Comparison of ENCODE assay signal across 8 cellular contexts in genomic region chr9:129080608-129081387, GRCh38. TPM values are rescaled to one million over a fixed set of nuclear protein-coding genes. Genes with fewer than 3 reads are reported as not detected.
A peak's percentile ranks its signal among the peaks of the same experiment; 100 is the strongest.
DNase-seq lines count a peak whose midpoint lies in the region; ATAC-seq and TF ChIP-seq lines count a peak whose summit lies in the region.

Gene DOLPP1, plus strand, starts transcription at chr9:129081111. Its CDS starts 21 bp downstream, at chr9:129081132.

- peaks cover 18% of the 10 kb centered on the region for H3K79me2 ChIP-seq in fibroblast of lung (ENCODE audit: control insufficient read depth, insufficient read depth, low read length)

- peaks cover 6% of the 10 kb centered on the region for H3K4me1 ChIP-seq in fibroblast of lung (ENCODE audit: control insufficient read depth, extremely low read depth, insufficient read depth, low read length)
- peaks cover 19 to 20% of the 10 kb centered on the region in 2 donors for H3K4me1 ChIP-seq in naive thymus-derived CD4-positive, alpha-beta T cell (ENCODE audit: control insufficient read depth in 2 of 2, insufficient read depth in 2 of 2, low read length in 2 of 2)

- H3K4me3 ChIP-seq in LNCaP clone FGC (ENCODE audit: low read depth, low read length), result peak within 1 kb of the TSS; percentile 87
- H3K4me3 ChIP-seq in fibroblast of lung (replicated peaks in 1 of 4; ENCODE audit: control extremely low read depth in 1 of 4, insufficient read depth in 1 of 4, low read depth in 3 of 4, low read length in 4 of 4), result peak within 1 kb of the TSS; percentile 84 to 92 (median 84)
- H3K4me3 ChIP-seq in naive thymus-derived CD4-positive, alpha-beta T cell (ENCODE audit: low read length), result peak within 1 kb of the TSS; percentile 82

- H3K4me3 Mint-ChIP-seq in activated T-helper 17 cell treated with anti-CD3 and anti-CD28 coated beads, Interleukin-2, amount 50 U/mL, for 72 hours, result peak within 1 kb of the TSS; percentile 94
- peak within 1 kb of the TSS; percentile 88 to 94 (median 90) for H3K4me3 Mint-ChIP-seq in naive thymus-derived CD4-positive, alpha-beta T cell
- H3K4me3 Mint-ChIP-seq in stimulated activated naive B cell treated with anti-CD40 and anti-IgM and Interleukin-4, amounts not matched to agents 10 μg/mL and 1 μg/mL and 100 μg/mL, for 72 hours, result peak within 1 kb of the TSS; percentile 92 to 95

- POLR2A ChIA-PET in RWPE1 (lab: Yijun Ruan, JAX; ENCODE audit: low non-redundant PET), result interaction anchor here (0.6 to 1.6 kb wide), 6 partner anchors 11 to 22 kb away, joined by 3 to 7 read pairs (median 3); no protein-coding TSS in a partner anchor
- POLR2A ChIA-PET in naive thymus-derived CD4-positive, alpha-beta T cell (lab: Charles Lee), result interaction anchor here (0.6 to 1.8 kb wide), 14 partner anchors 8 to 528 kb away, joined by 3 to 8 read pairs (median 4); partner anchors contain the start of genes CRAT, MIGA2, PTPA and SH3GLB2

- DNase-seq in Daoy (ENCODE audit: low read depth), result peak; percentile 96
- peak; percentile 89 for DNase-seq in GOT3 (lab: John Stamatoyannopoulos, UW)
- peak; percentile 97 for DNase-seq in LNCaP clone FGC (ENCODE audit: low read depth)
- DNase-seq in RWPE1 (ENCODE audit: low spot score), result peak; percentile 100
- DNase-seq in fibroblast of lung (ENCODE audit: low read depth in 2 of 2), result peak; percentile 99 to 100
- peak; percentile 96 to 99 (median 99) for DNase-seq in naive thymus-derived CD4-positive, alpha-beta T cell
- peak; percentile 99 for DNase-seq in stimulated activated naive B cell treated with anti-CD40 and anti-IgM and Interleukin-4, amounts not matched to agents 10 μg/mL and 1 μg/mL and 100 μg/mL, for 72 hours

- no peaks in the 10 kb centered on the region for H4K20me1 ChIP-seq in fibroblast of lung (ENCODE audit: control insufficient read depth, extremely low read depth, insufficient read depth, low read length)

- no peaks in the 10 kb centered on the region for H3K27me3 Mint-ChIP-seq in activated T-helper 17 cell treated with anti-CD3 and anti-CD28 coated beads, Interleukin-2, amount 50 U/mL, for 72 hours
- no peaks in the 10 kb centered on the region for H3K27me3 Mint-ChIP-seq in naive thymus-derived CD4-positive, alpha-beta T cell
- H3K27me3 Mint-ChIP-seq in stimulated activated naive B cell treated with anti-CD40 and anti-IgM and Interleukin-4, amounts not matched to agents 10 μg/mL and 1 μg/mL and 100 μg/mL, for 72 hours, result no peaks in the 10 kb centered on the region

- no peaks in the 10 kb centered on the region for H3K9me3 Mint-ChIP-seq in activated T-helper 17 cell treated with anti-CD3 and anti-CD28 coated beads, Interleukin-2, amount 50 U/mL, for 72 hours
- peaks cover 0 to 4% (median 0%) of the 10 kb centered on the region in 11 donors for H3K9me3 Mint-ChIP-seq in naive thymus-derived CD4-positive, alpha-beta T cell
- no peaks in the 10 kb centered on the region for H3K9me3 Mint-ChIP-seq in stimulated activated naive B cell treated with anti-CD40 and anti-IgM and Interleukin-4, amounts not matched to agents 10 μg/mL and 1 μg/mL and 100 μg/mL, for 72 hours

- peak; percentile 97 for ATAC-seq in activated T-helper 17 cell treated with anti-CD3 and anti-CD28 coated beads, Interleukin-2, amount 50 U/mL, for 72 hours (replicated peaks)
- peak; percentile 97 for ATAC-seq in naive thymus-derived CD4-positive, alpha-beta T cell
- peak; percentile 96 for ATAC-seq in stimulated activated naive B cell treated with anti-CD40 and anti-IgM and Interleukin-4, amounts not matched to agents 10 μg/mL and 1 μg/mL and 100 μg/mL, for 72 hours (replicated peaks)

- peak within 1 kb of the TSS; percentile 97 for H3K4me2 ChIP-seq in fibroblast of lung (ENCODE audit: extremely low read depth, insufficient read depth, low read length)

- intact Hi-C loops in naive thymus-derived CD4-positive, alpha-beta T cell (cut with micrococcal nuclease), result loop anchor here (1.0 to 2.0 kb wide), 12 partner anchors 11 to 723 kb away; partner anchors contain the start of genes CRAT (in 2 of the 2), MIGA2 (in 2 of the 2), SH3GLB2 (in 2 of the 2) and ASB6 (in 1 of the 2)

- peak within 1 kb of the TSS; percentile 64 for H3K9ac ChIP-seq in fibroblast of lung (ENCODE audit: insufficient read depth, low read length)

- H3K4me1 Mint-ChIP-seq in activated T-helper 17 cell treated with anti-CD3 and anti-CD28 coated beads, Interleukin-2, amount 50 U/mL, for 72 hours, result peaks cover under 1% of the 10 kb centered on the region
- peaks cover 6 to 41% (median 26%) of the 10 kb centered on the region in 7 donors for H3K4me1 Mint-ChIP-seq in naive thymus-derived CD4-positive, alpha-beta T cell
- peaks cover 20 to 38% of the 10 kb centered on the region in 2 donors for H3K4me1 Mint-ChIP-seq in stimulated activated naive B cell treated with anti-CD40 and anti-IgM and Interleukin-4, amounts not matched to agents 10 μg/mL and 1 μg/mL and 100 μg/mL, for 72 hours

- CTCF ChIA-PET in RWPE1 (lab: Yijun Ruan, JAX), result interaction anchor here (0.7 to 0.9 kb wide), 3 partner anchors 65 to 544 kb away, joined by 3 read pairs; no protein-coding TSS in a partner anchor
- CTCF ChIA-PET in naive thymus-derived CD4-positive, alpha-beta T cell (lab: Charles Lee), result interaction anchor here (0.6 to 1.1 kb wide), 2 partner anchors 701 to 877 kb away, joined by 4 read pairs; no protein-coding TSS in a partner anchor

- H3K27ac Mint-ChIP-seq in activated T-helper 17 cell treated with anti-CD3 and anti-CD28 coated beads, Interleukin-2, amount 50 U/mL, for 72 hours, result peak within 1 kb of the TSS; percentile 89
- H3K27ac Mint-ChIP-seq in naive thymus-derived CD4-positive, alpha-beta T cell, result peak within 1 kb of the TSS; percentile 69 to 93 (median 87)
- H3K27ac Mint-ChIP-seq in stimulated activated naive B cell treated with anti-CD40 and anti-IgM and Interleukin-4, amounts not matched to agents 10 μg/mL and 1 μg/mL and 100 μg/mL, for 72 hours, result peak within 1 kb of the TSS; percentile 94

- no peaks in the 10 kb centered on the region for H3K9me3 ChIP-seq in fibroblast of lung (ENCODE audit: control insufficient read depth, insufficient read depth, low read depth, low read length)
- no peaks in the 10 kb centered on the region for H3K9me3 ChIP-seq in naive thymus-derived CD4-positive, alpha-beta T cell (ENCODE audit: control insufficient read depth in 2 of 3, low read length in 3 of 3)

- H3K27me3 ChIP-seq in fibroblast of lung (ENCODE audit: control insufficient read depth, insufficient read depth, low read length), result no peaks in the 10 kb centered on the region
- H3K27me3 ChIP-seq in naive thymus-derived CD4-positive, alpha-beta T cell (ENCODE audit: control insufficient read depth in 2 of 2, insufficient read depth in 2 of 2, low read length in 2 of 2), result no peaks in the 10 kb centered on the region

- peaks cover 8% of the 10 kb centered on the region for H3K36me3 Mint-ChIP-seq in activated T-helper 17 cell treated with anti-CD3 and anti-CD28 coated beads, Interleukin-2, amount 50 U/mL, for 72 hours (ENCODE audit: low read depth)
- H3K36me3 Mint-ChIP-seq in naive thymus-derived CD4-positive, alpha-beta T cell, result peaks cover 0 to 4% (median 0%) of the 10 kb centered on the region in 5 donors
- H3K36me3 Mint-ChIP-seq in stimulated activated naive B cell treated with anti-CD40 and anti-IgM and Interleukin-4, amounts not matched to agents 10 μg/mL and 1 μg/mL and 100 μg/mL, for 72 hours, result peaks cover 5 to 11% of the 10 kb centered on the region in 2 donors

- H3K36me3 ChIP-seq in fibroblast of lung (ENCODE audit: control insufficient read depth, insufficient read depth, low read length), result no peaks in the 10 kb centered on the region
- peaks cover 0 to 29% (median 3%) of the 10 kb centered on the region in 3 experiments for H3K36me3 ChIP-seq in naive thymus-derived CD4-positive, alpha-beta T cell (ENCODE audit: control insufficient read depth in 2 of 3, insufficient read depth in 3 of 3, low read length in 3 of 3)

- no peak for TF ChIP-seq CTCF in LNCaP clone FGC (IDR thresholded peaks at IDR 0.05; ENCODE audit: control insufficient read depth, extremely low read depth, insufficient read depth)
- TF ChIP-seq CTCF in RWPE1 (conservative IDR thresholded peaks at IDR 0.05; ENCODE audit: low read depth), result no peak
- TF ChIP-seq CTCF in fibroblast of lung (conservative IDR thresholded peaks at IDR 0.05 in 1 of 2, IDR thresholded peaks at IDR 0.05 in 1 of 2; ENCODE audit: low read depth in 1 of 2, low read length in 2 of 2), result no peak

- peak within 1 kb of the TSS; percentile 93 for H2AFZ ChIP-seq in fibroblast of lung (ENCODE audit: low read length)

- H3K27ac ChIP-seq in RWPE1, result peak within 1 kb of the TSS; percentile 78
- H3K27ac ChIP-seq in fibroblast of lung (ENCODE audit: insufficient read depth, low read length), result peak within 1 kb of the TSS; percentile 65
- H3K27ac ChIP-seq in naive thymus-derived CD4-positive, alpha-beta T cell (ENCODE audit: low read depth, low read length), result peak within 1 kb of the TSS; percentile 79

RNA-seq across cellular contexts. Expression of gene DOLPP1, which starts in this region (rescaled TPM):
- 18.1 and 19.5 TPM in 2 replicates for total RNA-seq in Daoy (2014; rRNA removed; shearing (Covaris generic))
- total RNA-seq in activated T-helper 17 cell treated with anti-CD3 and anti-CD28 coated beads, Interleukin-2, amount 50 U/mL, for 72 hours, result 10 to 100 TPM; 12.3 to 20.8 TPM
- 4.9 and 7.4 TPM in 2 replicates for total RNA-seq in fibroblast of lung
- 9.7 and 12.2 TPM in 2 replicates for polyA plus RNA-seq in fibroblast of lung
- 10.4 and 13.3 TPM in 2 replicates for polyA plus RNA-seq in fibroblast of lung (2012)
- polyA minus RNA-seq in fibroblast of lung (ENCODE audit: low replicate concordance), result 20.6 and 27.9 TPM in 2 replicates
- total RNA-seq in naive thymus-derived CD4-positive, alpha-beta T cell, result 10 to 100 TPM in 3 of 5 experiments, 1 to 10 TPM in 2; 5.7 to 17.1 (median 11.9) TPM
- polyA plus RNA-seq in naive thymus-derived CD4-positive, alpha-beta T cell, result 10 to 100 TPM; 10.5 to 12.3 TPM

Comparison
In these comparisons a context has a peak if more than half of its experiments do, and no peak if none do; other contexts are left out.
1. Peak in every context shown above with its lines: DNase-seq, ATAC-seq, H3K4me3 ChIP-seq and H3K27ac ChIP-seq.